Comparison of ENCODE assay signal across 23 cellular contexts in the genomic region with DNA sequence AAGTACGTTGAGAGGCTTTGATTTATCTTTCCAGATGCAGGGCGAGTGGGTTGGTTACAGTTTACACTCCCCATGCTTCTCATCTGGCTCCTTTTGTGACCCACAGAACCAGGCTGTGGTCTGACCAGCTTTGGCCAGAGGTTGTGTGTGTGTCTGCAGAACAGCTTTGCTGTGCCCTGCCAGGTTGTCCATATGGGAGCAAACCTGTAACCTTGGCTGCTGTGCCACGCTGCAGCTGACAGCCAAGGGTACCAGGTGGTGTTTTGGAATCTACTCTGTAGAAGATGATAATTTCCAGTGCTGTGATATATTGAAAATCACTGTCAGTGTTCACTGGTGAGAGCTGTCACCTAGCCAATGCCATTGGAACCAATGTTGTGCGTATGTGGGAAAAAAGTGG.
"Had no signal": no experiment of that assay in that cellular context is flagged by ENCODE, and none has a peak within 500 bp of the region (broad histone marks: within the 10 kb centered on the region; RNA-seq: fewer than 3 reads in every experiment).

No MANE protein-coding gene starts in this region.

- H3K27ac ChIP-seq: adrenal gland, SJCRH30, SK-N-MC had no signal

- H3K27me3 ChIP-seq: adrenal gland, SJCRH30 had no signal

- H3K4me1 Mint-ChIP-seq: brain had no signal

- H3K4me3 Mint-ChIP-seq: activated CD4-positive, alpha-beta memory T cell treated with anti-CD3 and anti-CD28 coated beads for 36 hours; activated naive CD4-positive, alpha-beta T cell treated with anti-CD3 and anti-CD28 coated beads for 36 hours; activated T-cell treated with anti-CD3 and anti-CD28 coated beads, Interleukin-2, amount 50 U/mL, for 4 hours; activated T-helper 1 cell treated with anti-CD3 and anti-CD28 coated beads, Interleukin-12 subunit alpha, Interleukin-12 subunit beta, Interleukin-2, Interleukin-4 antibody, amounts not matched to agents 30 ng/mL and 10 ng/mL and 1 ng/mL, durations not matched to agents 14 hours and 24 hours and 36 hours; brain had no signal

- H3K4me3 ChIP-seq: adrenal gland, SJCRH30, SK-N-MC had no signal

- H3K27me3 Mint-ChIP-seq: activated CD4-positive, alpha-beta memory T cell treated with anti-CD3 and anti-CD28 coated beads for 36 hours had no signal

- H3K9me3 Mint-ChIP-seq: activated CD4-positive, alpha-beta memory T cell treated with anti-CD3 and anti-CD28 coated beads for 36 hours; activated naive CD4-positive, alpha-beta T cell treated with anti-CD3 and anti-CD28 coated beads for 36 hours; activated naive CD4-positive, alpha-beta T cell treated with anti-CD3 and anti-CD28 coated beads, Interleukin-2, amount 50 U/mL, for 72 hours; activated T-cell treated with anti-CD3 and anti-CD28 coated beads, Interleukin-2, amount 50 U/mL, for 4 hours had no signal

- H3K36me3 ChIP-seq: adrenal gland had no signal

- H3K27ac Mint-ChIP-seq: activated CD4-positive, alpha-beta memory T cell treated with anti-CD3 and anti-CD28 coated beads for 36 hours; activated naive CD4-positive, alpha-beta T cell treated with anti-CD3 and anti-CD28 coated beads for 36 hours; activated naive CD4-positive, alpha-beta T cell treated with anti-CD3 and anti-CD28 coated beads, Interleukin-2, amount 50 U/mL, for 72 hours; activated T-helper 1 cell treated with anti-CD3 and anti-CD28 coated beads, Interleukin-12 subunit alpha, Interleukin-12 subunit beta, Interleukin-2, Interleukin-4 antibody, amounts not matched to agents 30 ng/mL and 10 ng/mL and 1 ng/mL, durations not matched to agents 14 hours and 24 hours and 36 hours had no signal

- FAIRE-seq: astrocyte had no signal

- ATAC-seq: activated T-cell treated with anti-CD3 and anti-CD28 coated beads, Interleukin-2, amount 50 U/mL, for 4 hours; Panc1 had no signal

- H3K4me1 ChIP-seq: adrenal gland, SJCRH30 had no signal

- DNase-seq: activated CD4-positive, alpha-beta memory T cell treated with anti-CD3 and anti-CD28 coated beads for 36 hours; activated CD4-positive, alpha-beta T cell treated with anti-CD3 and anti-CD28 coated beads, Interleukin-2, amount 50 U/mL, for 1 hour; activated CD8-positive, alpha-beta memory T cell treated with anti-CD3 and anti-CD28 coated beads, Interleukin-2, amount 50 U/mL, for 4 hours; activated gamma-delta T cell treated with Interleukin-2 at 50 U/mL for 16 hours; activated naive CD4-positive, alpha-beta T cell treated with anti-CD3 and anti-CD28 coated beads for 36 hours; activated T-cell treated with anti-CD3 and anti-CD28 coated beads for 4 hours; activated T-cell treated with anti-CD3 and anti-CD28 coated beads, Interleukin-2, amount 50 U/mL, for 4 hours; adrenal gland; central memory CD4-positive, alpha-beta T cell; NCI-H1105; NCI-H1417 treated with DMSO at 0.1 percent for 48 hours; NCI-H2029; NCI-H345; NCI-H524 treated with DMSO at 0.1 percent for 48 hours; SHP77; SJCRH30; T1000 had no signal
